In genomic region chrX:100477949-100478348, GRCh38 we compare ENCODE assay signal across 28 cellular contexts.
"Had no signal": no experiment of that assay in that cellular context is flagged by ENCODE, and none has a peak within 500 bp of the region (broad histone marks: within the 10 kb centered on the region; RNA-seq: fewer than 3 reads in every experiment).

No MANE protein-coding gene starts in this region.

- H3K27ac Mint-ChIP-seq: activated CD4-positive, alpha-beta memory T cell treated with anti-CD3 and anti-CD28 coated beads for 36 hours; activated CD4-positive, alpha-beta T cell treated with anti-CD3 and anti-CD28 coated beads, Interleukin-2, amount 10 ng/mL, durations not matched to agents 24 days and 14 days; activated naive CD4-positive, alpha-beta T cell treated with anti-CD3 and anti-CD28 coated beads for 36 hours; activated naive CD8-positive, alpha-beta T cell; T-helper 1 cell treated with Interleukin-12 subunit alpha and Interleukin-12 subunit beta and Interleukin-4 antibody, amounts not matched to agents 30 μg/mL and 1 μg/mL, for 36 hours had no signal

- H3K4me1 Mint-ChIP-seq: activated CD4-positive, alpha-beta T cell treated with anti-CD3 and anti-CD28 coated beads, Interleukin-2, amount 10 ng/mL, durations not matched to agents 24 days and 14 days had no signal

- H3K9me3 ChIP-seq: SJSA1 had no signal

- H3K27me3 Mint-ChIP-seq: activated CD4-positive, alpha-beta memory T cell treated with anti-CD3 and anti-CD28 coated beads for 36 hours; activated CD4-positive, alpha-beta T cell treated with anti-CD3 and anti-CD28 coated beads, Interleukin-2, amount 10 ng/mL, durations not matched to agents 24 days and 14 days had no signal

- H3K27me3 ChIP-seq: brain microvascular endothelial cell, SJSA1 had no signal

- H3K4me1 ChIP-seq: SJSA1 had no signal

- H3K36me3 Mint-ChIP-seq: activated CD4-positive, alpha-beta memory T cell treated with anti-CD3 and anti-CD28 coated beads for 36 hours; activated naive CD8-positive, alpha-beta T cell had no signal

- H3K27ac ChIP-seq: brain microvascular endothelial cell, SJSA1 had no signal

- H3K36me3 ChIP-seq: brain microvascular endothelial cell, SJSA1 had no signal

- H3K9me3 Mint-ChIP-seq: activated CD4-positive, alpha-beta memory T cell treated with anti-CD3 and anti-CD28 coated beads for 36 hours; activated CD4-positive, alpha-beta T cell treated with anti-CD3 and anti-CD28 coated beads, Interleukin-2, amount 10 ng/mL, durations not matched to agents 24 days and 14 days; activated naive CD4-positive, alpha-beta T cell treated with anti-CD3 and anti-CD28 coated beads for 36 hours; T-helper 1 cell treated with Interleukin-12 subunit alpha and Interleukin-12 subunit beta and Interleukin-4 antibody, amounts not matched to agents 30 μg/mL and 1 μg/mL, for 36 hours had no signal

- ATAC-seq: activated CD4-positive, CD25-positive, alpha-beta regulatory T cell treated with anti-CD3 and anti-CD28 coated beads, Interleukin-2, amount 50 U/mL, for 24 hours; activated T-cell treated with anti-CD3 and anti-CD28 coated beads, Interleukin-2, amount 50 U/mL, for 4 hours; K562; Panc1; SK-N-SH treated with all-trans-retinoic acid at 6 μM for 48 hours had no signal

- H3K4me3 ChIP-seq: K562, SJSA1 had no signal

- DNase-seq: activated CD4-positive, alpha-beta memory T cell treated with anti-CD3 and anti-CD28 coated beads for 36 hours; activated CD4-positive, alpha-beta T cell treated with anti-CD3 and anti-CD28 coated beads, Interleukin-2, amount 10 ng/mL, durations not matched to agents 24 days and 14 days; activated CD8-positive, alpha-beta memory T cell treated with anti-CD3 and anti-CD28 coated beads for 24 hours; activated gamma-delta T cell; activated naive CD4-positive, alpha-beta T cell treated with anti-CD3 and anti-CD28 coated beads for 36 hours; activated T-cell treated with anti-CD3 and anti-CD28 coated beads, Interleukin-2, amount 50 U/mL, for 4 hours; brain microvascular endothelial cell; Karpas-422; MM.1S; NCI-H1105; NCI-H1436; NCI-H1694 treated with DMSO at 0.1 percent for 48 hours; NCI-H2029 treated with DMSO at 0.1 percent for 48 hours; NCI-H345; NCI-H510A treated with DMSO at 0.1 percent for 48 hours; NCI-H69; NK-92 treated with Interleukin-12 subunit alpha and Interleukin-12 subunit beta, amount 100 ng/mL, for 24 hours; OCI-M1; RPMI8226; SHP77; SW 1271 had no signal

- H3K4me3 Mint-ChIP-seq: activated CD4-positive, alpha-beta memory T cell treated with anti-CD3 and anti-CD28 coated beads for 36 hours; activated CD4-positive, alpha-beta T cell treated with anti-CD3 and anti-CD28 coated beads, Interleukin-2, amount 10 ng/mL, durations not matched to agents 24 days and 14 days; activated naive CD4-positive, alpha-beta T cell treated with anti-CD3 and anti-CD28 coated beads for 36 hours; activated naive CD8-positive, alpha-beta T cell; activated T-cell treated with anti-CD3 and anti-CD28 coated beads, Interleukin-2, amount 50 U/mL, for 4 hours; T-helper 1 cell treated with Interleukin-12 subunit alpha and Interleukin-12 subunit beta and Interleukin-4 antibody, amounts not matched to agents 30 μg/mL and 1 μg/mL, for 36 hours had no signal
